Comparison of ENCODE assay signal across 23 cellular contexts in the genomic region with DNA sequence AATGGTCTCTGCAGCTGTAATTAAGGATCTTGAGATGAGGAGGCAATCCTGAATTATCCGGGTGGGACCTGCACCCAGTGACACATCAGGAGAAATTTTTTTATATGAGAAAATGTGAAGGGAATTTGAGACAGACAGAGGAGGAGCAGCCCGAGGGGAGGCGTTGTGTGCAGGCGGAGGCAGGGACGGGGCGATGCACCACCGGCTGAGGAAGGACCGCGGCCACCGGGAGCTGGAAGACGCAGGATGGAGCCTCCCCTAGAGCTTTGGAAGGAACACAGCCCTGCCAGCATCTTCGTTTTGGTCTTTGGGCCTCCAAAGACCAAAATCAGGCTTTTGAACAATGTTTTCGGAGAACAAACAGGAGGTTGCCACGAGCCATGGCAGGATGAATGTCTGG.
"Had no signal": no experiment of that assay in that cellular context is flagged by ENCODE, and none has a peak within 500 bp of the region (broad histone marks: within the 10 kb centered on the region; RNA-seq: fewer than 3 reads in every experiment).

No MANE protein-coding gene starts in this region.

- H3K4me3 ChIP-seq: esophagus muscularis mucosa, gastroesophageal sphincter, pancreas, prostate gland, right lobe of liver, thoracic aorta, uterus had no signal

- H3K27ac ChIP-seq: epithelial cell of prostate, esophagus muscularis mucosa, gastroesophageal sphincter, pancreas, prostate gland, right lobe of liver, thoracic aorta, uterus had no signal

- H3K27me3 ChIP-seq: pancreas, right lobe of liver, uterus had no signal

- H3K9me3 ChIP-seq: esophagus muscularis mucosa, gastroesophageal sphincter, pancreas, prostate gland, right lobe of liver, thoracic aorta, uterus had no signal

- H3K4me1 Mint-ChIP-seq: central memory CD8-positive, alpha-beta T cell; immature natural killer cell; memory B cell; natural killer cell; neural crest cell; stimulated activated naive B cell treated with anti-CD40 and anti-IgM and Interleukin-4, amounts not matched to agents 10 μg/mL and 1 μg/mL and 100 μg/mL, for 72 hours; stimulated activated naive CD8-positive, alpha-beta T cell treated with anti-CD3 and anti-CD28 coated beads, Interleukin-15, amount 100 ng/mL, for 72 hours had no signal

- H3K36me3 Mint-ChIP-seq: immature natural killer cell; memory B cell; mesothelial cell of epicardium; natural killer cell; stimulated activated naive B cell treated with anti-CD40 and anti-IgM and Interleukin-4, amounts not matched to agents 10 μg/mL and 1 μg/mL and 100 μg/mL, for 72 hours had no signal

- H3K4me1 ChIP-seq: gastroesophageal sphincter, pancreas, prostate gland, right lobe of liver, uterus had no signal

- H3K27ac Mint-ChIP-seq: immature natural killer cell; memory B cell; mesothelial cell of epicardium; natural killer cell; stimulated activated naive B cell treated with anti-CD40 and anti-IgM and Interleukin-4, amounts not matched to agents 10 μg/mL and 1 μg/mL and 100 μg/mL, for 72 hours had no signal

- DNase-seq: effector memory CD4-positive, alpha-beta T cell; foreskin fibroblast; immature natural killer cell; natural killer cell; nucleus accumbens; right lobe of liver; stimulated activated CD4-positive, alpha-beta T cell treated with anti-CD3 and anti-CD28 coated beads, Interleukin-2, amount 100 ng/mL, for 24 hours; stimulated activated CD4-positive, alpha-beta T cell treated with anti-CD3 and anti-CD28 coated beads, Interleukin-4, amount 100 ng/mL, for 4 hours; stimulated activated naive B cell treated with anti-CD40 and anti-IgM and Interleukin-4, amounts not matched to agents 10 μg/mL and 1 μg/mL and 100 μg/mL, for 72 hours; stimulated activated naive CD8-positive, alpha-beta T cell treated with anti-CD3 and anti-CD28 coated beads, Interleukin-15, amount 100 ng/mL, for 72 hours; trophoblast cell had no signal

- ATAC-seq: gastroesophageal sphincter; left colon; natural killer cell; pancreas; right lobe of liver; stimulated activated naive B cell treated with anti-CD40 and anti-IgM and Interleukin-4, amounts not matched to agents 10 μg/mL and 1 μg/mL and 100 μg/mL, for 72 hours; stimulated activated naive CD8-positive, alpha-beta T cell treated with anti-CD3 and anti-CD28 coated beads, Interleukin-15, amount 100 ng/mL, for 72 hours had no signal

- H3K9me3 Mint-ChIP-seq: central memory CD8-positive, alpha-beta T cell; immature natural killer cell; mesothelial cell of epicardium; natural killer cell; neural crest cell; stimulated activated naive B cell treated with anti-CD40 and anti-IgM and Interleukin-4, amounts not matched to agents 10 μg/mL and 1 μg/mL and 100 μg/mL, for 72 hours; stimulated activated naive CD8-positive, alpha-beta T cell treated with anti-CD3 and anti-CD28 coated beads, Interleukin-15, amount 100 ng/mL, for 72 hours had no signal

- H3K4me3 Mint-ChIP-seq: central memory CD8-positive, alpha-beta T cell; immature natural killer cell; memory B cell; mesothelial cell of epicardium; natural killer cell; neural crest cell; stimulated activated naive B cell treated with anti-CD40 and anti-IgM and Interleukin-4, amounts not matched to agents 10 μg/mL and 1 μg/mL and 100 μg/mL, for 72 hours; stimulated activated naive CD8-positive, alpha-beta T cell treated with anti-CD3 and anti-CD28 coated beads, Interleukin-15, amount 100 ng/mL, for 72 hours had no signal

- H3K36me3 ChIP-seq: esophagus muscularis mucosa, gastroesophageal sphincter, pancreas, prostate gland, right lobe of liver, thoracic aorta, uterus had no signal
